In the genomic region with DNA sequence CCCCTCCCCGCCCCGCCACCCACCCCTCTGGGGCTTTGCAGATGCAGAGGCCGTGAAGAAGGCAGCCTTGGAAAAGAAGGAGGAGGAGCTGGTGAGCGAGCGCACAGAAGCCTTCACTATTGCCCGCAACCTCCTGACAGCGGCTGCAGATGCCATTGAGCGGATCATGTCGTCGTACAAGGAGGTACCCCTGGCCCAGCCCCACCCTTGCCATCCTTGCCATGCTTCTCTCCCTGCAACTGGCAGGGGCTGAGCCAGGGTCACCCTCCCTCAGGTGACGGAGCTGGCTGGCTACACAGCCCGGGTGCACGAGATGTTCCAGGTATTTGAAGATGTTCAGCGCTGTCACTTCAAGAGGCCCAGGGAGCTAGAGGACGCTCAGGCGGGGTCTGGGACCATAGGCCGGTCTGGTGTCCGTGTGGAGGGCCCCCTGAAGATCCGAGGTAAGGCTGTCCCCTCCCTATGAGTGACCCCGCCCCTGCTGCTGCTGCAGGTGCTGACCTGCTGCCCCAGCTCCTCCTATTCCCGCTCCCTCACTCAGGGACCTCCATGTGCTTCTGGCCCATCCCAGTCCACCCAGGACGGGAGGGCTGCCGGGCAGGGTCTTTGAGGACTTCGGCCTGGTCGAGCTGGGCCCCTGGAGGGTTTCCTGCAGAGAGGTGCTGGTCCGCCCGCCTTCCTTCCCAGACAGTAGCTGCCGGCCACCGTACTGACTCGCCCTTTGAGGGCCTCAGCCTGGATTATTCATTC, we compare ENCODE assay signal across 15 cellular contexts. TPM values are rescaled to one million over a fixed set of nuclear protein-coding genes. Genes with fewer than 3 reads are reported as not detected.
"Had no signal": no experiment of that assay in that cellular context is flagged by ENCODE, and none has a peak within 500 bp of the region (broad histone marks: within the 10 kb centered on the region; RNA-seq: fewer than 3 reads in every experiment).

No MANE protein-coding gene starts in this region.

- H3K27me3 ChIP-seq: Peyer's patch had no signal

- H3K4me3 Mint-ChIP-seq: activated CD4-positive, alpha-beta memory T cell treated with anti-CD3 and anti-CD28 coated beads for 36 hours; T-helper 1 cell treated with Interleukin-12 subunit alpha and Interleukin-12 subunit beta and Interleukin-4 antibody, amounts not matched to agents 30 μg/mL and 1 μg/mL, for 36 hours had no signal

- H3K4me3 ChIP-seq: Peyer's patch had no signal

- DNase-seq: activated CD4-positive, alpha-beta memory T cell treated with anti-CD3 and anti-CD28 coated beads for 36 hours; activated CD4-positive, alpha-beta T cell treated with anti-CD3 and anti-CD28 coated beads for 48 hours; activated CD8-positive, alpha-beta memory T cell treated with anti-CD3 and anti-CD28 coated beads, Interleukin-2, amount 50 U/mL, for 4 hours; activated T-cell treated with anti-CD3 and anti-CD28 coated beads, Interleukin-2, amount 50 U/mL, for 1 hour; anterior cingulate cortex; cerebellar nuclear complex; Kasumi-1; NCI-H1436 treated with DMSO at 0.1 percent for 48 hours; NCI-H187; NCI-H2081; NCI-H524; SHP77 had no signal

- H3K27ac Mint-ChIP-seq: T-helper 1 cell treated with Interleukin-12 subunit alpha and Interleukin-12 subunit beta and Interleukin-4 antibody, amounts not matched to agents 30 μg/mL and 1 μg/mL, for 36 hours had no signal

- H3K27me3 Mint-ChIP-seq: activated CD4-positive, alpha-beta memory T cell treated with anti-CD3 and anti-CD28 coated beads for 36 hours had no signal

- H3K9me3 ChIP-seq: Peyer's patch had no signal

RNA-seq across cellular contexts. Expression of gene SRPK3, which starts 44.6 kb away (rescaled TPM):
- total RNA-seq: activated CD4-positive, alpha-beta memory T cell treated with anti-CD3 and anti-CD28 coated beads for 36 hours; activated naive CD4-positive, alpha-beta T cell treated with anti-CD3 and anti-CD28 coated beads, Interleukin-2, amount 50 U/mL, for 72 hours had no signal
